In the genomic region with DNA sequence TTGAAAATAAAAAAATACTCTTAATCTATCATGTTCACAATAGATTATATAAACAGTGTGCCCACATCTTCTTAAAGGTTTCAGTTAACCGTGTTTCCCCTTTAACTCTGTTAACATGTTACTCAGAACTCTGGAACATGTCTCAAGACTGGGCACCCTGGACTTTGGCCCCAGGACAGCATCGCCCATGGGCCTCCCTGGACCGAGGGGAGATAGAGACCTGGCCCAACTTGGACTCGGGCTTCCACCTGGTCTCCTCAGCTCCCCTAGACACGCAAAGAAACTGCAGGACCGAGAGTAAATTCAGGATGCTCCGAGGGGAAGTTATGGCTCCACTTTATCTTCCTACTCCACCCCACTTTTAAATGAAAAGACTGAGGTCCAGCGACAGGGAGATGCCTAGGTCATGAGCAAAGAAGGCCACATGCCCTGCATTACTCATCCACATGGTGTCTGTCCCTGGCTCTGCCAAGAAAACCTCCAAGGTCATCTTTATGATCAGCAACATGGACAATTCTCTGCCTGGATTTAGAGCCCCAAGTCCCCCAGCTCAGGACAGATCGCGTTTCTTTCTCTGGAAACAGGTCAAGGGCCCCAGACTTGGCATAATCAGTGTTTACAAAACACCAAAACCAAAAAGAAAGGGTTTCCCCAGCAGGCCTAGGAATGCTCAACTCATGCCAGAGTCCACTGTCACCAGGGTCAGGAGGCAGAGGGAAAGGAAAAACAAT, we compare ENCODE assay signal across 1 cellular context.
TF ChIP-seq lines count a peak whose summit lies in the region.

No MANE protein-coding gene starts in this region.

TF ChIP-seq in HepG2, 621 proteins besides CTCF, POLR2A, EP300 and RAD21 (continued from another document):
- TF ChIP-seq, protein P1, sequence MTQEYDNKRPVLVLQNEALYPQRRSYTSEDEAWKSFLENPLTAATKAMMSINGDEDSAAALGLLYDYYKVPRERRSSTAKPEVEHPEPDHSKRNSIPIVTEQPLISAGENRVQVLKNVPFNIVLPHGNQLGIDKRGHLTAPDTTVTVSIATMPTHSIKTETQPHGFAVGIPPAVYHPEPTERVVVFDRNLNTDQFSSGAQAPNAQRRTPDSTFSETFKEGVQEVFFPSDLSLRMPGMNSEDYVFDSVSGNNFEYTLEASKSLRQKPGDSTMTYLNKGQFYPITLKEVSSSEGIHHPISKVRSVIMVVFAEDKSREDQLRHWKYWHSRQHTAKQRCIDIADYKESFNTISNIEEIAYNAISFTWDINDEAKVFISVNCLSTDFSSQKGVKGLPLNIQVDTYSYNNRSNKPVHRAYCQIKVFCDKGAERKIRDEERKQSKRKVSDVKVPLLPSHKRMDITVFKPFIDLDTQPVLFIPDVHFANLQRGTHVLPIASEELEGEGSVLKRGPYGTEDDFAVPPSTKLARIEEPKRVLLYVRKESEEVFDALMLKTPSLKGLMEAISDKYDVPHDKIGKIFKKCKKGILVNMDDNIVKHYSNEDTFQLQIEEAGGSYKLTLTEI (CRISPR knock-in tag; conservative IDR thresholded peaks at IDR 0.05) = no peak
- TF ChIP-seq ZNF614 (CRISPR knock-in tag; IDR thresholded peaks at IDR 0.05; ENCODE audit: borderline replicate concordance) = no peak
- TF ChIP-seq TCF7 (IDR thresholded peaks at IDR 0.05; ENCODE audit: low read depth) = no peak
- no peak for TF ChIP-seq MAFG (CRISPR knock-in tag; IDR thresholded peaks at IDR 0.05)
- TF ChIP-seq HNRNPL (IDR thresholded peaks at IDR 0.05; ENCODE audit: low read depth, low read length) = no peak
- 0 out of 2 replicates have a peak, but pooled peaks have one; percentile 16 for TF ChIP-seq CREM (IDR thresholded peaks at IDR 0.05)
- TF ChIP-seq CREM (CRISPR knock-in tag; IDR thresholded peaks at IDR 0.05) = no peak
- no peak for TF ChIP-seq FIP1L1 (IDR thresholded peaks at IDR 0.05; ENCODE audit: borderline replicate concordance, insufficient read depth, low read depth, low read length)
- TF ChIP-seq NCOR1 (IDR thresholded peaks at IDR 0.05; ENCODE audit: borderline replicate concordance, low read length) = no peak
- no peak for TF ChIP-seq ZNF552 (CRISPR knock-in tag; IDR thresholded peaks at IDR 0.05; ENCODE audit: borderline replicate concordance)
- TF ChIP-seq ZSCAN5A (CRISPR knock-in tag; IDR thresholded peaks at IDR 0.05; ENCODE audit: borderline replicate concordance) = no peak
- TF ChIP-seq, protein P2, sequence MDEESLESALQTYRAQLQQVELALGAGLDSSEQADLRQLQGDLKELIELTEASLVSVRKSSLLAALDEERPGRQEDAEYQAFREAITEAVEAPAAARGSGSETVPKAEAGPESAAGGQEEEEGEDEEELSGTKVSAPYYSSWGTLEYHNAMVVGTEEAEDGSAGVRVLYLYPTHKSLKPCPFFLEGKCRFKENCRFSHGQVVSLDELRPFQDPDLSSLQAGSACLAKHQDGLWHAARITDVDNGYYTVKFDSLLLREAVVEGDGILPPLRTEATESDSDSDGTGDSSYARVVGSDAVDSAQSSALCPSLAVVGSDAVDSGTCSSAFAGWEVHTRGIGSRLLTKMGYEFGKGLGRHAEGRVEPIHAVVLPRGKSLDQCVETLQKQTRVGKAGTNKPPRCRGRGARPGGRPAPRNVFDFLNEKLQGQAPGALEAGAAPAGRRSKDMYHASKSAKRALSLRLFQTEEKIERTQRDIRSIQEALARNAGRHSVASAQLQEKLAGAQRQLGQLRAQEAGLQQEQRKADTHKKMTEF (CRISPR knock-in tag; IDR thresholded peaks at IDR 0.05) = no peak
- no peak for TF ChIP-seq ISX (CRISPR knock-in tag; conservative IDR thresholded peaks at IDR 0.05)
- TF ChIP-seq ZNF136 (CRISPR knock-in tag; IDR thresholded peaks at IDR 0.05; ENCODE audit: low read depth) = no peak
- no peak for TF ChIP-seq ZNF17 (CRISPR knock-in tag; IDR thresholded peaks at IDR 0.05)
- no peak for TF ChIP-seq ZNF138 (CRISPR knock-in tag; IDR thresholded peaks at IDR 0.05; ENCODE audit: low read depth)
- TF ChIP-seq, protein P3, sequence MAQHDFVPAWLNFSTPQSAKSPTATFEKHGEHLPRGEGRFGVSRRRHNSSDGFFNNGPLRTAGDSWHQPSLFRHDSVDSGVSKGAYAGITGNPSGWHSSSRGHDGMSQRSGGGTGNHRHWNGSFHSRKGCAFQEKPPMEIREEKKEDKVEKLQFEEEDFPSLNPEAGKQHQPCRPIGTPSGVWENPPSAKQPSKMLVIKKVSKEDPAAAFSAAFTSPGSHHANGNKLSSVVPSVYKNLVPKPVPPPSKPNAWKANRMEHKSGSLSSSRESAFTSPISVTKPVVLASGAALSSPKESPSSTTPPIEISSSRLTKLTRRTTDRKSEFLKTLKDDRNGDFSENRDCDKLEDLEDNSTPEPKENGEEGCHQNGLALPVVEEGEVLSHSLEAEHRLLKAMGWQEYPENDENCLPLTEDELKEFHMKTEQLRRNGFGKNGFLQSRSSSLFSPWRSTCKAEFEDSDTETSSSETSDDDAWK (CRISPR knock-in tag; IDR thresholded peaks at IDR 0.05) = no peak
- TF ChIP-seq BCL6 (CRISPR knock-in tag; IDR thresholded peaks at IDR 0.05) = peak; percentile 24; the same call in 1 of the 2 replicates
- no peak for TF ChIP-seq ONECUT2 (CRISPR knock-in tag; IDR thresholded peaks at IDR 0.05)
- TF ChIP-seq SMC3 (IDR thresholded peaks at IDR 0.05; ENCODE audit: low read length) = no peak
- no peak for TF ChIP-seq SOX13 (IDR thresholded peaks at IDR 0.05)
- TF ChIP-seq SOX13 (CRISPR knock-in tag; conservative IDR thresholded peaks at IDR 0.05 in 1 of 2, IDR thresholded peaks at IDR 0.05 in 1 of 2) = no peak
- TF ChIP-seq, protein P4, sequence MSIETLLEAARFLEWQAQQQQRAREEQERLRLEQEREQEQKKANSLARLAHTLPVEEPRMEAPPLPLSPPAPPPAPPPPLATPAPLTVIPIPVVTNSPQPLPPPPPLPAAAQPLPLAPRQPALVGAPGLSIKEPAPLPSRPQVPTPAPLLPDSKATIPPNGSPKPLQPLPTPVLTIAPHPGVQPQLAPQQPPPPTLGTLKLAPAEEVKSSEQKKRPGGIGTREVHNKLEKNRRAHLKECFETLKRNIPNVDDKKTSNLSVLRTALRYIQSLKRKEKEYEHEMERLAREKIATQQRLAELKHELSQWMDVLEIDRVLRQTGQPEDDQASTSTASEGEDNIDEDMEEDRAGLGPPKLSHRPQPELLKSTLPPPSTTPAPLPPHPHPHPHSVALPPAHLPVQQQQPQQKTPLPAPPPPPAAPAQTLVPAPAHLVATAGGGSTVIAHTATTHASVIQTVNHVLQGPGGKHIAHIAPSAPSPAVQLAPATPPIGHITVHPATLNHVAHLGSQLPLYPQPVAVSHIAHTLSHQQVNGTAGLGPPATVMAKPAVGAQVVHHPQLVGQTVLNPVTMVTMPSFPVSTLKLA (IDR thresholded peaks at IDR 0.05) = peak; percentile 57; the same call in 1 of the 2 replicates
- TF ChIP-seq, protein P5, sequence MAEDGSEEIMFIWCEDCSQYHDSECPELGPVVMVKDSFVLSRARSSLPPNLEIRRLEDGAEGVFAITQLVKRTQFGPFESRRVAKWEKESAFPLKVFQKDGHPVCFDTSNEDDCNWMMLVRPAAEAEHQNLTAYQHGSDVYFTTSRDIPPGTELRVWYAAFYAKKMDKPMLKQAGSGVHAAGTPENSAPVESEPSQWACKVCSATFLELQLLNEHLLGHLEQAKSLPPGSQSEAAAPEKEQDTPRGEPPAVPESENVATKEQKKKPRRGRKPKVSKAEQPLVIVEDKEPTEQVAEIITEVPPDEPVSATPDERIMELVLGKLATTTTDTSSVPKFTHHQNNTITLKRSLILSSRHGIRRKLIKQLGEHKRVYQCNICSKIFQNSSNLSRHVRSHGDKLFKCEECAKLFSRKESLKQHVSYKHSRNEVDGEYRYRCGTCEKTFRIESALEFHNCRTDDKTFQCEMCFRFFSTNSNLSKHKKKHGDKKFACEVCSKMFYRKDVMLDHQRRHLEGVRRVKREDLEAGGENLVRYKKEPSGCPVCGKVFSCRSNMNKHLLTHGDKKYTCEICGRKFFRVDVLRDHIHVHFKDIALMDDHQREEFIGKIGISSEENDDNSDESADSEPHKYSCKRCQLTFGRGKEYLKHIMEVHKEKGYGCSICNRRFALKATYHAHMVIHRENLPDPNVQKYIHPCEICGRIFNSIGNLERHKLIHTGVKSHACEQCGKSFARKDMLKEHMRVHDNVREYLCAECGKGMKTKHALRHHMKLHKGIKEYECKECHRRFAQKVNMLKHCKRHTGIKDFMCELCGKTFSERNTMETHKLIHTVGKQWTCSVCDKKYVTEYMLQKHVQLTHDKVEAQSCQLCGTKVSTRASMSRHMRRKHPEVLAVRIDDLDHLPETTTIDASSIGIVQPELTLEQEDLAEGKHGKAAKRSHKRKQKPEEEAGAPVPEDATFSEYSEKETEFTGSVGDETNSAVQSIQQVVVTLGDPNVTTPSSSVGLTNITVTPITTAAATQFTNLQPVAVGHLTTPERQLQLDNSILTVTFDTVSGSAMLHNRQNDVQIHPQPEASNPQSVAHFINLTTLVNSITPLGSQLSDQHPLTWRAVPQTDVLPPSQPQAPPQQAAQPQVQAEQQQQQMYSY (CRISPR knock-in tag; IDR thresholded peaks at IDR 0.05) = no peak
- peak; percentile 26 for TF ChIP-seq TEAD3 (CRISPR knock-in tag; optimal IDR thresholded peaks at IDR 0.05; ENCODE audit: borderline replicate concordance)
- TF ChIP-seq ZNF567 (CRISPR knock-in tag; IDR thresholded peaks at IDR 0.05; ENCODE audit: borderline replicate concordance) = no peak
